Comparison of ENCODE assay signal across 24 cellular contexts in the genomic region with DNA sequence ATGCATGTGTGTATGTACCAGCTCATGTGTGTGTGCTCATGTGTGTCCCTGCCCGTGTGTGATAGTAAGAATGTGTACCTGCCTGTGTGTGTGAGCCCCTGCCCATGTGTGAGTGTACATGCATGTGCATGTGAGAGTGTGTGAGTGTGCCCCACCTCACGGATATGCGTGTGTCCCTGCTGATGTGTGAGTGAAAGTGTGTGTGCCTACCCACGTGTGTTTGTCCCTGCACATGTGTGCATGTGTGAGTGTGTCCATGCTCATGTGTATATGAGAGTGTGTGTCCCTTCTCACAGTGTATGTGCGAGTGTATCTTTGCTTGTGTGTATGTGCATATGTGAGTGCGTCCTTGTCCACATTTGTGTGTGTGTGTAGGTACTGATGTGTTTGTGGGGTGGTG.
"Had no signal": no experiment of that assay in that cellular context is flagged by ENCODE, and none has a peak within 500 bp of the region (broad histone marks: within the 10 kb centered on the region; RNA-seq: fewer than 3 reads in every experiment).

No MANE protein-coding gene starts in this region.

- H3K4me3 ChIP-seq: dorsolateral prefrontal cortex, gastrocnemius medialis, left lung, mucosa of descending colon, smooth muscle cell, suprapubic skin, transverse colon had no signal

- FAIRE-seq: colon had no signal

- H3K79me2 ChIP-seq: parathyroid adenoma had no signal

- H2AFZ ChIP-seq: parathyroid adenoma had no signal

- H3K9ac ChIP-seq: parathyroid adenoma had no signal

- H3K9me3 ChIP-seq: gastrocnemius medialis, left lung, mucosa of descending colon, suprapubic skin, transverse colon had no signal

- H3K27ac Mint-ChIP-seq: naive B cell; progenitor cell of endocrine pancreas; stimulated activated naive CD8-positive, alpha-beta T cell treated with anti-CD3 and anti-CD28 coated beads, Interleukin-15, amount 100 ng/mL, for 72 hours had no signal

- H3K27me3 ChIP-seq: gastrocnemius medialis, left lung, suprapubic skin, transverse colon had no signal

- H3K9me3 Mint-ChIP-seq: mesothelial cell of epicardium; naive B cell; neural crest cell; stimulated activated naive CD8-positive, alpha-beta T cell treated with anti-CD3 and anti-CD28 coated beads, Interleukin-15, amount 100 ng/mL, for 72 hours had no signal

- H3K27ac ChIP-seq: dorsolateral prefrontal cortex, gastrocnemius medialis, left lung, parathyroid adenoma, suprapubic skin, transverse colon had no signal

- H3K4me2 ChIP-seq: smooth muscle cell had no signal

- H3K4me1 ChIP-seq: left lung, parathyroid adenoma, suprapubic skin, transverse colon had no signal

- H3K27me3 Mint-ChIP-seq: stimulated activated naive CD8-positive, alpha-beta T cell treated with anti-CD3 and anti-CD28 coated beads, Interleukin-15, amount 100 ng/mL, for 72 hours had no signal

- H3K36me3 ChIP-seq: gastrocnemius medialis, left lung, suprapubic skin, transverse colon had no signal

- H3K36me3 Mint-ChIP-seq: mesothelial cell of epicardium, naive B cell had no signal

- H3K4me1 Mint-ChIP-seq: naive B cell; neural crest cell; stimulated activated naive CD8-positive, alpha-beta T cell treated with anti-CD3 and anti-CD28 coated beads, Interleukin-15, amount 100 ng/mL, for 72 hours had no signal

- DNase-seq: dorsolateral prefrontal cortex; effector CD4-positive, alpha-beta T cell; gastrocnemius medialis; head of caudate nucleus; left cardiac atrium; left lung; mesenchymal stem cell; mucosa of descending colon; naive B cell; stimulated activated CD4-positive, alpha-beta T cell treated with anti-CD3 and anti-CD28 coated beads, Interleukin-12 subunit alpha, Interleukin-12 subunit beta, amount 100 ng/mL, for 4 hours; stimulated activated CD4-positive, alpha-beta T cell treated with anti-CD3 and anti-CD28 coated beads, Interleukin-1b, Interleukin-23, amount 100 ng/mL, for 48 hours; stimulated activated CD4-positive, alpha-beta T cell treated with anti-CD3 and anti-CD28 coated beads, Interleukin-4, amount 100 ng/mL, for 1 hour; stimulated activated CD8-positive, alpha-beta memory T cell treated with anti-CD3 and anti-CD28 coated beads, Interleukin-4, amount 100 ng/mL, for 48 hours; stimulated activated naive CD4-positive, alpha-beta T cell; stimulated activated naive CD8-positive, alpha-beta T cell treated with anti-CD3 and anti-CD28 coated beads, Interleukin-15, amount 100 ng/mL, for 72 hours; transverse colon had no signal

- ATAC-seq: gastrocnemius medialis; left cardiac atrium; left lung; sciatic nerve; stimulated activated naive CD8-positive, alpha-beta T cell treated with anti-CD3 and anti-CD28 coated beads, Interleukin-15, amount 100 ng/mL, for 72 hours had no signal

- H3K4me3 Mint-ChIP-seq: mesothelial cell of epicardium; naive B cell; neural crest cell; stimulated activated naive CD8-positive, alpha-beta T cell treated with anti-CD3 and anti-CD28 coated beads, Interleukin-15, amount 100 ng/mL, for 72 hours had no signal
